In the genomic region with DNA sequence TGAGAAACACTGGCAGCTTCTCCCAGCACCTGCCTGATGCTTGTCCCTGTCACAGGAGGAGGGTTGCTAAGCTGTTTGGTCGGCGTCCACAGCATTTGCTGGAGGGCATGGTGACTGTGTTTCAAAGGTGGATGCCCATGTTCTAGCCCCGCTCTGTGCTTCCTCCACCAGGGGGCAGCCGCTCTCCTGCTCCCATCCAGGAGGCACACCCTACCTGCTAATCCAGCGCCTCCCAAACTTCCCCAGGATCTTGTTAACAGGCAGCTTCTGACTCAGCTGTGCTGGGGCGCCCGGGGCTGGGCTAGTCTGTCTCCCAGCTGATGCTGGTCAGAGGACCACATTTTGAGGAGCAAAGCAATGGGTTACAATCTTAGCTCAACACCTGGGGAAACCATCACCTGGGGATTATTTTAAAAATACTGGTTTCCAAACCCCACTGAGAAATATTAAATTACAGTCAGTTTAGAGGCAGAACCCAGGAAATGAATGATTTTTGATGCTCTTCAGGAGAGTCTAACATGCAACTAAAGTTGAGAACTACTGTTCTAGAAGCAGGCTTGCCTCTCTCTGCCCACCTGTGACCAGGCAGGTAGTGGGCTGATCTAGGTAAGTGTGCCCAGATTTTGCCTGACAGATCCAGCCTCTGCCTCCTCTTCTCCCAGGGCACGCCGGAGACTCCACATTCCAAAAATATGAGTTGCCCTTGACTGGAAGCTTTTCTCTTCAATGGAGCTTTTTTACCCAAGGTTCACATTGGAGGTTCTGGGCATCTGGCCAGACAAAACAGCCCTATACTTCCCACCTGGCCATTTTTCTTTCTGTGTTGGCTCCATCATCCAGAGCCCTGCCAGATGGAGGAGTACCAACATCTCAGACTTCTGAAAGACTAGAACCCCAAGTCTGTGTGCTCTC, we compare ENCODE assay signal across 8 cellular contexts.
DNase-seq lines count a peak whose midpoint lies in the region; ATAC-seq and TF ChIP-seq lines count a peak whose summit lies in the region.

No MANE protein-coding gene starts in this region.

- H3K4me2 ChIP-seq in H9 (ENCODE audit: insufficient read depth, insufficient read length, low read length) = no peak overlapping the region
- no peak overlapping the region for H3K4me2 ChIP-seq in OCI-LY1 (ENCODE audit: low read length)

- TF ChIP-seq CTCF in H9 (conservative IDR thresholded peaks at IDR 0.05) (peak; percentile 97), OCI-LY1 (IDR thresholded peaks at IDR 0.05; ENCODE audit: low read length) (peak; percentile 78), left lung (IDR thresholded peaks at IDR 0.05) (peak; percentile 18 to 59), thoracic aorta (IDR thresholded peaks at IDR 0.05) (peak; percentile 19)

- H3K23me2 ChIP-seq in H9 (ENCODE audit: insufficient read length, low read depth, low read length, poor library complexity, severe bottlenecking) = no peaks in the 10 kb centered on the region

- H3K4me1 ChIP-seq in H9 (ENCODE audit: insufficient read depth, low read length) = no peaks in the 10 kb centered on the region
- no peaks in the 10 kb centered on the region for H3K4me1 ChIP-seq in OCI-LY1 (ENCODE audit: insufficient read depth, low read length, severe bottlenecking)
- no peaks in the 10 kb centered on the region for H3K4me1 ChIP-seq in adipocyte (ENCODE audit: control insufficient read depth, insufficient read depth, low read length)
- H3K4me1 ChIP-seq in left lung = no peaks in the 10 kb centered on the region
- no peaks in the 10 kb centered on the region for H3K4me1 ChIP-seq in thoracic aorta (ENCODE audit: control insufficient read depth in 1 of 2, low read depth in 2 of 2)

- H2AFZ ChIP-seq in H9 (ENCODE audit: low read length) = no peak overlapping the region
- no peak overlapping the region for H2AFZ ChIP-seq in OCI-LY1 (ENCODE audit: low read length)

- H3K4me1 Mint-ChIP-seq in H9 = peaks cover 20 to 28% of the 10 kb centered on the region in 2 experiments

- no peak overlapping the region for H2BK12ac ChIP-seq in H9 (ENCODE audit: insufficient read length, low read depth, low read length)

- intact Hi-C loops in left lung (cut with DNase I) = no loop called here

- ATAC-seq in left lung (peak; percentile 95), thoracic aorta (ENCODE audit: insufficient number of reproducible peaks, low FRiP score, low read depth) (no peak), GM19455 (IDR thresholded peaks at IDR 0.05; ENCODE audit: unreplicated experiment) (no peak), GM18868 (IDR thresholded peaks at IDR 0.05; ENCODE audit: unreplicated experiment) (no peak)

- H4K5ac ChIP-seq in H9 (ENCODE audit: insufficient read length, low read depth, low read length) = no peak overlapping the region

- H3K27ac Mint-ChIP-seq in H9 = no peak overlapping the region

- H3K9me3 Mint-ChIP-seq in H9 = no peaks in the 10 kb centered on the region

- no peaks in the 10 kb centered on the region for H3K79me1 ChIP-seq in H9 (ENCODE audit: insufficient read depth, low read depth, low read length, poor library complexity, severe bottlenecking)

- H3K9me2 ChIP-seq in OCI-LY1 (ENCODE audit: low read depth, low read length) = no peaks in the 10 kb centered on the region

- no peak overlapping the region for H3K56ac ChIP-seq in H9 (ENCODE audit: insufficient read length, low read depth, low read length)

- H2BK20ac ChIP-seq in H9 (ENCODE audit: low read depth, low read length, poor library complexity, severe bottlenecking) = no peak overlapping the region

- no peak overlapping the region for H2AK5ac ChIP-seq in H9 (ENCODE audit: insufficient read length, low read length)

- no peaks in the 10 kb centered on the region for H3F3A ChIP-seq in OCI-LY1 (ENCODE audit: insufficient read depth, low read length)

- H4K91ac ChIP-seq in H9 (ENCODE audit: insufficient read length, low read depth, low read length) = no peak overlapping the region

- H3K9me3 ChIP-seq in H9 (ENCODE audit: control insufficient read depth, low read depth, low read length) (no peaks in the 10 kb centered on the region), OCI-LY1 (ENCODE audit: low read length) (no peaks in the 10 kb centered on the region), adipocyte (ENCODE audit: control insufficient read depth, low read length) (peaks cover 3% of the 10 kb centered on the region), left lung (no peaks in the 10 kb centered on the region), thoracic aorta (no peaks in the 10 kb centered on the region)

- DNase-seq in COLO668 (lab: John Stamatoyannopoulos, UW; ENCODE audit: unreplicated experiment) = peak; percentile 38
- DNase-seq in H9 = peak; percentile 92
- peak; percentile 38 for DNase-seq in adipocyte (ENCODE audit: low read depth)
- peak in 1 of 2 donors; percentile 84 for DNase-seq in left lung
- DNase-seq in thoracic aorta (ENCODE audit: low spot score) = no peak

- no peak overlapping the region for H2BK120ac ChIP-seq in H9 (ENCODE audit: low read depth, low read length, poor library complexity, severe bottlenecking)

- H3K27me3 ChIP-seq in H9 (ENCODE audit: insufficient read depth, low read length) = no peaks in the 10 kb centered on the region
- H3K27me3 ChIP-seq in OCI-LY1 (ENCODE audit: insufficient read depth, low read length) = no peaks in the 10 kb centered on the region; the same call in 1 of the 2 replicates
- H3K27me3 ChIP-seq in adipocyte (replicated peaks; ENCODE audit: control insufficient read depth, insufficient read depth, low read length) = peaks cover 55% of the 10 kb centered on the region
- H3K27me3 ChIP-seq in left lung = peaks cover 0 to 56% of the 10 kb centered on the region in 2 donors
- no peaks in the 10 kb centered on the region for H3K27me3 ChIP-seq in thoracic aorta (replicated peaks; ENCODE audit: insufficient read depth)

- no peak overlapping the region for H3K14ac ChIP-seq in H9 (ENCODE audit: insufficient read depth, low read length)

- H3K36me3 ChIP-seq in OCI-LY1 (ENCODE audit: insufficient read depth, low read length) (no peaks in the 10 kb centered on the region), adipocyte (ENCODE audit: control insufficient read depth, insufficient read depth, low read length, severe bottlenecking) (no peaks in the 10 kb centered on the region), left lung (no peaks in the 10 kb centered on the region), thoracic aorta (no peaks in the 10 kb centered on the region)

- no CpG with 5 or more reads among the region's 9 CpGs for WGBS in H9 (ENCODE audit: extremely low coverage, insufficient read length, low lambda C conversion rate)

- H3K79me2 ChIP-seq in H9 (ENCODE audit: insufficient read depth, low read length) (no peaks in the 10 kb centered on the region), OCI-LY1 (ENCODE audit: insufficient read depth, low read length) (no peaks in the 10 kb centered on the region)

- no peak overlapping the region for H3T11ph ChIP-seq in H9 (ENCODE audit: low read length)

- no peak overlapping the region for H2BK15ac ChIP-seq in H9 (ENCODE audit: low read depth, low read length)

- no peak overlapping the region for H3K18ac ChIP-seq in H9 (ENCODE audit: insufficient read length, low read depth, low read length)

- H4K8ac ChIP-seq in H9 (replicated peaks; ENCODE audit: insufficient read length, low read depth, low read length) = no peak overlapping the region

- H3K36me3 Mint-ChIP-seq in H9 (ENCODE audit: insufficient read depth in 1 of 3, low read depth in 3 of 3) = no peaks in the 10 kb centered on the region; a peak in 1 of 7 replicates

- no peak overlapping the region for H3K4me3 Mint-ChIP-seq in H9

- H3K4ac ChIP-seq in H9 (ENCODE audit: low read depth, low read length) = no peak overlapping the region

- no peak overlapping the region for H3K27ac ChIP-seq in H9 (ENCODE audit: insufficient read length, low read depth, low read length)
- no peak overlapping the region for H3K27ac ChIP-seq in OCI-LY1 (ENCODE audit: low read depth, low read length, poor library complexity, severe bottlenecking)
- no peak overlapping the region for H3K27ac ChIP-seq in left lung
- no peak overlapping the region for H3K27ac ChIP-seq in thoracic aorta

- H3K23ac ChIP-seq in H9 (ENCODE audit: insufficient read length, low read depth, low read length) = no peak overlapping the region

- peaks cover 32% of the 10 kb centered on the region for H3K27me3 Mint-ChIP-seq in H9 (ENCODE audit: low read depth)

- H3K9ac ChIP-seq in H9 (ENCODE audit: extremely low read depth, insufficient read length, low read length) = no peak overlapping the region
- H3K9ac ChIP-seq in OCI-LY1 (ENCODE audit: low read length) = no peak overlapping the region
- H3K9ac ChIP-seq in adipocyte (ENCODE audit: low read length) = no peak overlapping the region

- no peaks in the 10 kb centered on the region for H4K20me1 ChIP-seq in H9 (ENCODE audit: control insufficient read depth, insufficient read depth, insufficient read length)
- no peaks in the 10 kb centered on the region for H4K20me1 ChIP-seq in OCI-LY1 (ENCODE audit: insufficient read depth, low read length)

- H2BK5ac ChIP-seq in H9 (ENCODE audit: insufficient read length, low read length) = no peak overlapping the region

- H3K4me3 ChIP-seq in OCI-LY1 (ENCODE audit: low read depth, low read length, poor library complexity, severe bottlenecking) (no peak overlapping the region), adipocyte (ENCODE audit: low read length) (no peak overlapping the region), left lung (no peak overlapping the region), thoracic aorta (no peak overlapping the region)

Comparison
In these comparisons a context has a peak if more than half of its experiments do, and no peak if none do; other contexts are left out.
1. CTCF ChIP-seq: peak in every context shown above with its lines; median percentile 97 in H9; 78 in OCI-LY1; 38 in left lung; 19 in thoracic aorta.